In the genomic region with DNA sequence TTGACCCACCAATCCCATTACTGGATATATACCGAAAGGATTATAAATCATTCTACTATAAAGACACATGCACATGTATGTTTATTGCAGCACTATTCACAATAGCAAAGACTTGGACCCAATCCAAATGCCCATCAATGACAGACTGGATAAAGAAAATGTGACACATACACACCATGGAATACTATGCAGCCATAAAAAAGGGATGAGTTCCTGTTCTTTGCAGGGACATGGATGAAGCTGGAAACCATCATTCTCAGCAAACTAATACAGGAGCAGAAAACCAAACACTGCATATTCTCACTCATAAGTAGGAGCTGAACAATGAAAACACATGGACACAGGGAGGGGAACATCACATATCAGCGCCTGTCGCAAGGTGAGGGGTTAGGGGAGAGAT, we compare ENCODE assay signal across 4 cellular contexts. TPM values are rescaled to one million over a fixed set of nuclear protein-coding genes. Genes with fewer than 3 reads are reported as not detected.
"Had no signal": no experiment of that assay in that cellular context is flagged by ENCODE, and none has a peak within 500 bp of the region (broad histone marks: within the 10 kb centered on the region; RNA-seq: fewer than 3 reads in every experiment).

No MANE protein-coding gene starts in this region.

RNA-seq across cellular contexts. Expression of a gene that starts 18.2 kb away (rescaled TPM):
- total RNA-seq: PC-3, PC-9, SJCRH30, SK-MEL-5 had no signal
